In genomic region chr20:26276811-26277210, GRCh38 we compare ENCODE assay signal across 1 cellular context.
TF ChIP-seq lines count a peak whose summit lies in the region.

No MANE protein-coding gene starts in this region.

TF ChIP-seq in GM23338, 12 proteins besides CTCF, POLR2A, EP300 and RAD21 (continued from another document):
- TF ChIP-seq ETS1 (IDR thresholded peaks at IDR 0.05) = no peak
- no peak for TF ChIP-seq REST (IDR thresholded peaks at IDR 0.05; ENCODE audit: unreplicated experiment)
